Comparison of ENCODE assay signal across 1 cellular context in the genomic region with DNA sequence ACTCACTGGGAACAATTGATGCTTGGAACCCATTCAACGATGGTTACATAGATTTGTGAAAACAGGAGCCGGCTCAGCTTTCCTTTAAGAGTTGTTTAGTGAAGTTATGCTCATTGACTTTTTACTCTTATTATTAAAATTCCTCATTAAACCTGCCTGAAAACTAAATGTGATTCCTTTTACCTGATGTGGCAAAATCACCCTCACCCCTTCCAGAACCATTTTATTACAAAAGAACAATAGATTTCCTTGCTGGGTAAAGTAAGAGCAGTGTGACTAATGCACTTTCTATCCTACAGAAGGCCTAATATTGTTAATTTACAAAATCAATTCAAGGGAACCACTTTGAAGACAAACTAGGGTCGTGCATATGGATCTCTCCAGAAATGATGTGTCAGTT.
TF ChIP-seq lines count a peak whose summit lies in the region.

No MANE protein-coding gene starts in this region.

TF ChIP-seq in GM23338, 12 proteins besides CTCF, POLR2A, EP300 and RAD21 (continued from another document):
- TF ChIP-seq EZH2 (IDR thresholded peaks at IDR 0.05; ENCODE audit: low read depth, unreplicated experiment): no peak
- TF ChIP-seq, protein P1, sequence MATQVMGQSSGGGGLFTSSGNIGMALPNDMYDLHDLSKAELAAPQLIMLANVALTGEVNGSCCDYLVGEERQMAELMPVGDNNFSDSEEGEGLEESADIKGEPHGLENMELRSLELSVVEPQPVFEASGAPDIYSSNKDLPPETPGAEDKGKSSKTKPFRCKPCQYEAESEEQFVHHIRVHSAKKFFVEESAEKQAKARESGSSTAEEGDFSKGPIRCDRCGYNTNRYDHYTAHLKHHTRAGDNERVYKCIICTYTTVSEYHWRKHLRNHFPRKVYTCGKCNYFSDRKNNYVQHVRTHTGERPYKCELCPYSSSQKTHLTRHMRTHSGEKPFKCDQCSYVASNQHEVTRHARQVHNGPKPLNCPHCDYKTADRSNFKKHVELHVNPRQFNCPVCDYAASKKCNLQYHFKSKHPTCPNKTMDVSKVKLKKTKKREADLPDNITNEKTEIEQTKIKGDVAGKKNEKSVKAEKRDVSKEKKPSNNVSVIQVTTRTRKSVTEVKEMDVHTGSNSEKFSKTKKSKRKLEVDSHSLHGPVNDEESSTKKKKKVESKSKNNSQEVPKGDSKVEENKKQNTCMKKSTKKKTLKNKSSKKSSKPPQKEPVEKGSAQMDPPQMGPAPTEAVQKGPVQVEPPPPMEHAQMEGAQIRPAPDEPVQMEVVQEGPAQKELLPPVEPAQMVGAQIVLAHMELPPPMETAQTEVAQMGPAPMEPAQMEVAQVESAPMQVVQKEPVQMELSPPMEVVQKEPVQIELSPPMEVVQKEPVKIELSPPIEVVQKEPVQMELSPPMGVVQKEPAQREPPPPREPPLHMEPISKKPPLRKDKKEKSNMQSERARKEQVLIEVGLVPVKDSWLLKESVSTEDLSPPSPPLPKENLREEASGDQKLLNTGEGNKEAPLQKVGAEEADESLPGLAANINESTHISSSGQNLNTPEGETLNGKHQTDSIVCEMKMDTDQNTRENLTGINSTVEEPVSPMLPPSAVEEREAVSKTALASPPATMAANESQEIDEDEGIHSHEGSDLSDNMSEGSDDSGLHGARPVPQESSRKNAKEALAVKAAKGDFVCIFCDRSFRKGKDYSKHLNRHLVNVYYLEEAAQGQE (IDR thresholded peaks at IDR 0.05; ENCODE audit: unreplicated experiment): no peak
- no peak for TF ChIP-seq ZNF114 (CRISPR knock-in tag; IDR thresholded peaks at IDR 0.05)
- TF ChIP-seq NANOG (IDR thresholded peaks at IDR 0.05; ENCODE audit: borderline replicate concordance): no peak
- no peak for TF ChIP-seq ZNF331 (CRISPR knock-in tag; IDR thresholded peaks at IDR 0.05; ENCODE audit: low read depth)
